26 cellular contexts compared by ENCODE assay signal in the genomic region with DNA sequence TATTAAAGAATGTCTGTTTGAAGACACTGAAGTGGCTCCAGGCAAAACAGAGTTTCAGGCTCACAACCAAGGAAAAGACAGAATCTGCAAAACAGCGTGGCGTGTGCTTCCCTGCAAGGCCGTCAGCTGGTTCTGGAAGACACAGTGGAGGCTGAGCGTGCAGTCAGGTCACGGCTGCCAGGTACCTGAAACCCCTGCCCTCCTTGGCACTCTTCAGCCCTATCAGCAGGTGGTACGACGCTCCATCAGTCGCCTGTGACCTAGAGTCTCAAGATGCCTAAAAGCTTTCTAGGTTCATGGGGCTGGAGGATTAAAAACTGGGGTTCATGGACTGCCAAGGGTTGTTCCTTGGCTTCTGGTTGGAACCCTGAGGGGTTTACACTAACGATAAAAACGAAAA.
"Had no signal": no experiment of that assay in that cellular context is flagged by ENCODE, and none has a peak within 500 bp of the region (broad histone marks: within the 10 kb centered on the region; RNA-seq: fewer than 3 reads in every experiment).

No MANE protein-coding gene starts in this region.

- H3K4me1 ChIP-seq: SJCRH30 had no signal

- H3K36me3 ChIP-seq: SJCRH30 had no signal

- H3K27ac ChIP-seq: KMS-11, SJCRH30 had no signal

- FAIRE-seq: HepG2, K562 had no signal

- H3K9ac ChIP-seq: KMS-11 had no signal

- DNase-seq: IMR-90, Kasumi-1, MM.1S, NCI-H1105, NCI-H1417, NCI-H1436 treated with DMSO at 0.1 percent for 48 hours, NCI-H1694, NCI-H187 treated with DMSO at 0.1 percent for 48 hours, NCI-H2029 treated with DMSO at 0.1 percent for 48 hours, NCI-H2171, NCI-H226, NCI-H446, NCI-H510A, NCI-H524 treated with DMSO at 0.1 percent for 48 hours, NCI-H69, NCI-H774, PC-3, SHP77 treated with DMSO at 0.1 percent for 48 hours, SJCRH30, T-helper 1 cell had no signal

- ATAC-seq: HepG2, K562, Panc1, PC-3, Right ventricle myocardium inferior, SK-N-SH treated with all-trans-retinoic acid at 6 μM for 48 hours had no signal

- H3K4me2 ChIP-seq: KMS-11 had no signal

- H3K4me3 ChIP-seq: K562, SJCRH30 had no signal

- H3K9me3 ChIP-seq: SJCRH30 had no signal
